14 cellular contexts compared by ENCODE assay signal in genomic region chr12:6188954-6189353, GRCh38. TPM values are rescaled to one million over a fixed set of nuclear protein-coding genes. Genes with fewer than 3 reads are reported as not detected.
DNase-seq lines count a peak whose midpoint lies in the region; ATAC-seq and TF ChIP-seq lines count a peak whose summit lies in the region.
"Had no signal": no experiment of that assay in that cellular context is flagged by ENCODE, and none has a peak within 500 bp of the region (broad histone marks: within the 10 kb centered on the region; RNA-seq: fewer than 3 reads in every experiment).

No MANE protein-coding gene starts in this region.

- no peak overlapping the region for H2AK5ac ChIP-seq in mesenchymal stem cell (ENCODE audit: low read length, severe bottlenecking)

- POLR2A ChIA-PET in CD8-positive, alpha-beta T cell (lab: Charles Lee), result interaction anchor here (1.7 kb wide), 1 partner anchor 12 kb away, joined by 4 read pairs; no protein-coding TSS in a partner anchor

- H3K9me3 Mint-ChIP-seq in CD8-positive, alpha-beta T cell, result no peaks in the 10 kb centered on the region
- H3K9me3 Mint-ChIP-seq in stimulated activated naive B cell treated with anti-CD40 and anti-IgM and Interleukin-4, amounts not matched to agents 10 μg/mL and 1 μg/mL and 100 μg/mL, for 72 hours, result no peaks in the 10 kb centered on the region

- H3K4ac ChIP-seq in mesenchymal stem cell (ENCODE audit: low read depth in 1 of 2, low read length in 2 of 2), result no peak overlapping the region

- H2BK5ac ChIP-seq in mesenchymal stem cell (ENCODE audit: low read depth, low read length, poor library complexity, severe bottlenecking), result no peak overlapping the region

- no peaks in the 10 kb centered on the region for H3K79me1 ChIP-seq in mesenchymal stem cell (replicated peaks; ENCODE audit: low read length, poor library complexity, severe bottlenecking)

- peaks cover 20% of the 10 kb centered on the region for H3K4me1 ChIP-seq in CD8-positive, alpha-beta T cell (ENCODE audit: insufficient read depth, low read length)
- H3K4me1 ChIP-seq in mesenchymal stem cell (ENCODE audit: control insufficient read depth, insufficient read depth, low read depth, low read length) (peaks cover 7% of the 10 kb centered on the region), right cardiac atrium (ENCODE audit: control insufficient read depth, insufficient read depth, low read length) (no peaks in the 10 kb centered on the region)

- peak; percentile 57 for ATAC-seq in CD8-positive, alpha-beta T cell
- peak; percentile 50 to 58 for ATAC-seq in stimulated activated naive B cell treated with anti-CD40 and anti-IgM and Interleukin-4, amounts not matched to agents 10 μg/mL and 1 μg/mL and 100 μg/mL, for 72 hours (replicated peaks)
- ATAC-seq in right cardiac atrium, result no peak

- H3K4me1 Mint-ChIP-seq in CD8-positive, alpha-beta T cell (ENCODE audit: low read depth), result peaks cover 22% of the 10 kb centered on the region
- peaks cover 13 to 48% of the 10 kb centered on the region in 2 donors for H3K4me1 Mint-ChIP-seq in stimulated activated naive B cell treated with anti-CD40 and anti-IgM and Interleukin-4, amounts not matched to agents 10 μg/mL and 1 μg/mL and 100 μg/mL, for 72 hours

- no peaks in the 10 kb centered on the region for H3K36me3 Mint-ChIP-seq in CD8-positive, alpha-beta T cell
- no peaks in the 10 kb centered on the region for H3K36me3 Mint-ChIP-seq in stimulated activated naive B cell treated with anti-CD40 and anti-IgM and Interleukin-4, amounts not matched to agents 10 μg/mL and 1 μg/mL and 100 μg/mL, for 72 hours

- H3K9me3 ChIP-seq in CD8-positive, alpha-beta T cell (ENCODE audit: low read length), result no peaks in the 10 kb centered on the region
- H3K9me3 ChIP-seq in mesenchymal stem cell (ENCODE audit: control insufficient read depth, low read length), result no peaks in the 10 kb centered on the region
- no peaks in the 10 kb centered on the region for H3K9me3 ChIP-seq in right cardiac atrium (ENCODE audit: control insufficient read depth, low read length)

- H3K18ac ChIP-seq in mesenchymal stem cell (ENCODE audit: low read depth in 1 of 2, low read length in 2 of 2), result peak overlapping the region in 1 of 2 experiments; percentile 43

- no peak overlapping the region for H3K23ac ChIP-seq in mesenchymal stem cell (ENCODE audit: low read length in 2 of 2)

- H3K27ac ChIP-seq in CD8-positive, alpha-beta T cell (ENCODE audit: low read depth, low read length), result no peak overlapping the region
- H3K27ac ChIP-seq in mesenchymal stem cell (ENCODE audit: low read length, poor library complexity, severe bottlenecking) (no peak overlapping the region), right cardiac atrium (ENCODE audit: low read length) (no peak overlapping the region)
- H3K27ac ChIP-seq: PC-9 had no signal

- no peak overlapping the region for H3K4me3 Mint-ChIP-seq in CD8-positive, alpha-beta T cell
- H3K4me3 Mint-ChIP-seq in stimulated activated naive B cell treated with anti-CD40 and anti-IgM and Interleukin-4, amounts not matched to agents 10 μg/mL and 1 μg/mL and 100 μg/mL, for 72 hours, result no peak overlapping the region
- H3K4me3 Mint-ChIP-seq: H9 had no signal

- no peaks in the 10 kb centered on the region for H3K27me3 ChIP-seq in CD8-positive, alpha-beta T cell (ENCODE audit: insufficient read depth, low read length)
- H3K27me3 ChIP-seq in mesenchymal stem cell (ENCODE audit: control insufficient read depth in 1 of 2, insufficient read depth in 1 of 2, low read length in 2 of 2) (peaks cover 11 to 12% of the 10 kb centered on the region in 2 experiments), right cardiac atrium (ENCODE audit: control insufficient read depth, insufficient read depth) (no peaks in the 10 kb centered on the region)

- H2AFZ ChIP-seq in mesenchymal stem cell (ENCODE audit: low read depth, low read length), result no peak overlapping the region
- H2AFZ ChIP-seq: PC-9 had no signal

- CTCF ChIA-PET in CD8-positive, alpha-beta T cell (lab: Charles Lee), result interaction anchor here (1.5 kb wide), 1 partner anchor 12 kb away, joined by 5 read pairs; the partner anchor contains the start of gene CD9

- 83% methylated on average over 4 of the region's 4 CpGs for WGBS in mesenchymal stem cell
- 95% methylated on average over 4 of the region's 4 CpGs for WGBS in right cardiac atrium

- no peak for TF ChIP-seq CTCF in CD8-positive, alpha-beta T cell (IDR thresholded peaks at IDR 0.05)

- H3K4me3 ChIP-seq in CD8-positive, alpha-beta T cell (ENCODE audit: low read depth, low read length), result no peak overlapping the region
- H3K4me3 ChIP-seq in mesenchymal stem cell (ENCODE audit: insufficient read depth in 1 of 2, low read depth in 1 of 2, low read length in 2 of 2) (no peak overlapping the region), right cardiac atrium (ENCODE audit: low read length) (no peak overlapping the region)
- H3K4me3 ChIP-seq: PC-9 had no signal

- no peak overlapping the region for H2BK15ac ChIP-seq in mesenchymal stem cell (ENCODE audit: low read depth, poor library complexity, severe bottlenecking)

- no peaks in the 10 kb centered on the region for H3K27me3 Mint-ChIP-seq in CD8-positive, alpha-beta T cell (ENCODE audit: low read depth)
- H3K27me3 Mint-ChIP-seq in stimulated activated naive B cell treated with anti-CD40 and anti-IgM and Interleukin-4, amounts not matched to agents 10 μg/mL and 1 μg/mL and 100 μg/mL, for 72 hours, result peaks cover 46 to 53% of the 10 kb centered on the region in 2 donors

- no peak overlapping the region for H3K4me2 ChIP-seq in mesenchymal stem cell (ENCODE audit: low read length, poor library complexity, severe bottlenecking)
- H3K4me2 ChIP-seq: PC-9 had no signal

- H3K9ac ChIP-seq in mesenchymal stem cell (ENCODE audit: low read length), result no peak overlapping the region

- intact Hi-C loops in CD8-positive, alpha-beta T cell (cut with DNase I, micrococcal nuclease), result no loop called here
- intact Hi-C loops in right cardiac atrium (cut with DNase I), result loop anchor here in 1 of 4 donors (10.0 kb wide), 1 partner anchor 124 kb away; no protein-coding TSS in a partner anchor

- H3K27ac Mint-ChIP-seq in CD8-positive, alpha-beta T cell, result no peak overlapping the region
- H3K27ac Mint-ChIP-seq in stimulated activated naive B cell treated with anti-CD40 and anti-IgM and Interleukin-4, amounts not matched to agents 10 μg/mL and 1 μg/mL and 100 μg/mL, for 72 hours, result no peak overlapping the region
- H3K27ac Mint-ChIP-seq: H9 had no signal

- H4K91ac ChIP-seq in mesenchymal stem cell (ENCODE audit: low read length), result peak overlapping the region; percentile 80

- H4K8ac ChIP-seq in mesenchymal stem cell (ENCODE audit: low read length), result no peak overlapping the region

- no peaks in the 10 kb centered on the region for H3K36me3 ChIP-seq in CD8-positive, alpha-beta T cell (ENCODE audit: insufficient read depth, low read length)
- no peaks in the 10 kb centered on the region for H3K36me3 ChIP-seq in mesenchymal stem cell (ENCODE audit: control insufficient read depth in 1 of 2, insufficient read depth in 2 of 2, low read depth in 1 of 2, low read length in 2 of 2)

- H2BK120ac ChIP-seq in mesenchymal stem cell (ENCODE audit: low read depth, low read length), result no peak overlapping the region

- peak overlapping the region in 1 of 2 experiments; percentile 24 for H2BK12ac ChIP-seq in mesenchymal stem cell (ENCODE audit: low read length in 2 of 2)

- no peak for DNase-seq in CD8-positive, alpha-beta T cell
- DNase-seq in RPMI8226, result peak; percentile 32
- DNase-seq in mesenchymal stem cell, result no peak
- no peak for DNase-seq in stimulated activated naive B cell treated with anti-CD40 and anti-IgM and Interleukin-4, amounts not matched to agents 10 μg/mL and 1 μg/mL and 100 μg/mL, for 72 hours
- no peak for DNase-seq in right cardiac atrium
- no peak for DNase-seq in NCI-H1105 treated with DMSO at 0.1 percent for 48 hours (lab: John Stamatoyannopoulos, UW)
- no peak for DNase-seq in anterior cingulate cortex (lab: John Stamatoyannopoulos, UW)
- DNase-seq in NCI-H2196 treated with DMSO at 0.1 percent for 48 hours (lab: John Stamatoyannopoulos, UW; ENCODE audit: unreplicated experiment), result no peak
- DNase-seq: ACHN, H9, Karpas-422, NCI-H2029 treated with DMSO at 0.1 percent for 48 hours, NCI-H345, PC-9 had no signal

- no peak overlapping the region for H3K14ac ChIP-seq in mesenchymal stem cell (ENCODE audit: low read length in 2 of 2)

RNA-seq across cellular contexts. Expression of gene CD9, which starts 11.2 kb away (rescaled TPM):
- 1 to 10 TPM; 1.3 to 1.8 TPM for total RNA-seq in CD8-positive, alpha-beta T cell
- polyA plus RNA-seq in mesenchymal stem cell (2013, experiment 1 of 2), result 253 TPM
- polyA plus RNA-seq in mesenchymal stem cell (2013, experiment 2 of 2), result 270 TPM
- total RNA-seq in right cardiac atrium, result 100 to 1,000 TPM; 117 to 248 (median 134) TPM
- 212 TPM for polyA plus RNA-seq in right cardiac atrium

Comparison
In these comparisons a context has a peak if more than half of its experiments do, and no peak if none do; other contexts are left out.
1. ATAC-seq: peak in CD8-positive, alpha-beta T cell (single experiment) and stimulated activated naive B cell treated with anti-CD40 and anti-IgM and Interleukin-4, amounts not matched to agents 10 μg/mL and 1 μg/mL and 100 μg/mL, for 72 hours (2 of 2); none in right cardiac atrium (0 of 2).
2. RNA of gene CD9, which starts 11.2 kb away (total RNA-seq): 117 to 248 TPM in right cardiac atrium; 1.3 to 1.8 TPM in CD8-positive, alpha-beta T cell; every median in the first group is over 10 times any median in the second.